In the genomic region with DNA sequence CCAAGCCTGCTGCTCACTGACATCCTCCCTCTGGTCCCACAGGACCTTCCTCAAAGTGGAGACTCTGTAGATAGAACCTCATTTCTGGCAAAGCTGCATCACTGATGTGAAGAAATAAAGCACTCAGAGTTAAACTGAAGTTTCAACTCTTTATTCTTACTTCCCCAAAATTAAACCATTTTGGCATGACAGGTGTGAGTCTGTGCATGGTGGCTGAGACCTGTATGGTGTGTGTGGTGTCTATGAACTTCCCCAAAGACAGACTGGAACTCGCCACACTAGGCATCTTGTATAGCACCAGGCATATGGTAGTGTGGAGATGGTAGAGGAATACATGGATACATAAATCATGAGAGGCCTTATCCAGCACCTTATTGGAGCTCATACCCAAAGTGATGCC, we compare ENCODE assay signal across 13 cellular contexts.
DNase-seq lines count a peak whose midpoint lies in the region; ATAC-seq lines count a peak whose summit lies in the region.
"Had no signal": no experiment of that assay in that cellular context is flagged by ENCODE, and none has a peak within 500 bp of the region (broad histone marks: within the 10 kb centered on the region; RNA-seq: fewer than 3 reads in every experiment).

No MANE protein-coding gene starts in this region.

- peak; percentile 23 for DNase-seq in islet precursor cell
- DNase-seq in NCI-H510A (lab: John Stamatoyannopoulos, UW), result no peak
- DNase-seq in cerebellar nuclear complex (lab: John Stamatoyannopoulos, UW), result no peak
- DNase-seq in NCI-H345 (lab: John Stamatoyannopoulos, UW), result no peak
- no peak for DNase-seq in NCI-H526 treated with DMSO at 0.1 percent for 48 hours (lab: John Stamatoyannopoulos, UW)
- DNase-seq: activated CD8-positive, alpha-beta memory T cell treated with anti-CD3 and anti-CD28 coated beads, Interleukin-2, amount 10 ng/mL, durations not matched to agents 7 days and 5 days; NK-92 treated with Interleukin-12 subunit alpha and Interleukin-12 subunit beta, amount 100 ng/mL, for 24 hours had no signal

- ATAC-seq in GM18858 (IDR thresholded peaks at IDR 0.05; ENCODE audit: unreplicated experiment), result peak; percentile 61
- peak; percentile 77 for ATAC-seq in GM21390 (IDR thresholded peaks at IDR 0.05; ENCODE audit: unreplicated experiment)
- peak; percentile 50 for ATAC-seq in HG03097 (IDR thresholded peaks at IDR 0.05; ENCODE audit: low FRiP score, unreplicated experiment)
- ATAC-seq: activated CD8-positive, alpha-beta memory T cell treated with anti-CD3 and anti-CD28 coated beads, Interleukin-2, amount 10 ng/mL, durations not matched to agents 7 days and 5 days; left lobe of liver; natural killer cell treated with Interleukin-12 subunit alpha and Interleukin-12 subunit beta and Interleukin-15 and Interleukin-18, amount 100 ng/mL, for 72 hours; sciatic nerve had no signal
